Comparison of ENCODE assay signal across 9 cellular contexts in the genomic region with DNA sequence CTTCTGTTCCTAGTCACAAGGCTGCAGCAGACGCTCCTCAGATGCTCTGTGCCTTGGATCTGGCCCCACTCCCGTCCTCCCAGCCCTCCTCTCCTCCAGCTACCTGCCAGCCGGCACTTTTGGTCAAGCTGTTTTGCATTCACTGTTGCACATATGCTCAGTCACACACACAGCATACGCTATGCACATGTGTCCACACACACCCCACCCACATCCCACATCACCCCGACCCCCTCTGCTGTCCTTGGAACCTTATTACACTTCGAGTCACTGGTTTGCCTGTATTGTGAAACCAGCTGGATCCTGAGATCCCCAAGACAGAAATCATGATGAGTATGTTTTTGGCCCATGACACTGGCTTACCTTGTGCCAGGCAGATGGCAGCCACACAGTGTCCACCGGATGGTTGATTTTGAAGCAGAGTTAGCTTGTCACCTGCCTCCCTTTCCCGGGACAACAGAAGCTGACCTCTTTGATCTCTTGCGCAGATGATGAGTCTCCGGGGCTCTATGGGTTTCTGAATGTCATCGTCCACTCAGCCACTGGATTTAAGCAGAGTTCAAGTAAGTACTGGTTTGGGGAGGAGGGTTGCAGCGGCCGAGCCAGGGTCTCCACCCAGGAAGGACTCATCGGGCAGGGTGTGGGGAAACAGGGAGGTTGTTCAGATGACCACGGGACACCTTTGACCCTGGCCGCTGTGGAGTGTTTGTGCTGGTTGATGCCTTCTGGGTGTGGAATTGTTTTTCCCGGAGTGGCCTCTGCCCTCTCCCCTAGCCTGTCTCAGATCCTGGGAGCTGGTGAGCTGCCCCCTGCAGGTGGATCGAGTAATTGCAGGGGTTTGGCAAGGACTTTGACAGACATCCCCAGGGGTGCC.
DNase-seq lines count a peak whose midpoint lies in the region; ATAC-seq and TF ChIP-seq lines count a peak whose summit lies in the region.
"Had no signal": no experiment of that assay in that cellular context is flagged by ENCODE, and none has a peak within 500 bp of the region (broad histone marks: within the 10 kb centered on the region; RNA-seq: fewer than 3 reads in every experiment).

No MANE protein-coding gene starts in this region.

- DNase-seq in GM03348 (ENCODE audit: low spot score) (peak; percentile 86), coronary artery (ENCODE audit: low spot score) (no peak), midbrain (lab: John Stamatoyannopoulos, UW) (peak; percentile 21)
- DNase-seq in activated CD4-positive, alpha-beta T cell treated with anti-CD3 and anti-CD28 coated beads, Interleukin-2, amount 10 ng/mL, durations not matched to agents 24 days and 14 days = peak; percentile 87
- DNase-seq in stimulated activated CD8-positive, alpha-beta memory T cell treated with anti-CD3 and anti-CD28 coated beads, Interleukin-7, amount 100 ng/mL, for 48 hours (ENCODE audit: extremely low read depth in 1 of 2, low read depth in 1 of 2) = peak; percentile 20 to 28

- ATAC-seq in GM19467 (IDR thresholded peaks at IDR 0.05; ENCODE audit: unreplicated experiment) (no peak), GM19395 (IDR thresholded peaks at IDR 0.05; ENCODE audit: unreplicated experiment) (no peak)

- no peaks in the 10 kb centered on the region for H3K9me2 ChIP-seq in Loucy (replicated peaks; ENCODE audit: low read depth, low read length)

- H3K4me3 Mint-ChIP-seq in activated CD4-positive, alpha-beta T cell treated with anti-CD3 and anti-CD28 coated beads, Interleukin-2, amount 10 ng/mL, durations not matched to agents 24 days and 14 days = no peak overlapping the region
- H3K4me3 Mint-ChIP-seq: dendritic cell treated with granulocyte-macrophage colony-stimulating factor and Interleukin-4, amounts not matched to agents 40 ng/mL and 50 ng/mL, for 4 days had no signal

- H3K9me3 ChIP-seq in Loucy (ENCODE audit: insufficient read depth, low read depth, low read length) = no peaks in the 10 kb centered on the region

- no peaks in the 10 kb centered on the region for H3F3A ChIP-seq in Loucy (ENCODE audit: low read depth)

- no peaks in the 10 kb centered on the region for H3K27me3 ChIP-seq in Loucy (ENCODE audit: insufficient read depth, low read length, poor library complexity, severe bottlenecking)

- no peak overlapping the region for H3K4me2 ChIP-seq in Loucy (ENCODE audit: low read depth, low read length, poor library complexity, severe bottlenecking)

- TF ChIP-seq CTCF in Loucy (conservative IDR thresholded peaks at IDR 0.05; ENCODE audit: low read length) (peak; percentile 76), coronary artery (IDR thresholded peaks at IDR 0.05) (peak; percentile 82)

- intact Hi-C loops in activated CD4-positive, alpha-beta T cell treated with anti-CD3 and anti-CD28 coated beads, Interleukin-2, amount 10 ng/mL, durations not matched to agents 24 days and 14 days (cut with micrococcal nuclease) = no loop called here

- peak overlapping the region in 1 of 2 donors; percentile 83 for H3K27ac ChIP-seq in coronary artery

- H2AFZ ChIP-seq in Loucy (ENCODE audit: low read length) = no peak overlapping the region

- no peak overlapping the region for H3K4me3 ChIP-seq in Loucy (ENCODE audit: low read length, poor library complexity, severe bottlenecking)
- H3K4me3 ChIP-seq in coronary artery = peak overlapping the region; percentile 22

- H3K79me2 ChIP-seq in Loucy (ENCODE audit: insufficient read depth, low read length) = no peaks in the 10 kb centered on the region

- H3K36me3 Mint-ChIP-seq in activated CD4-positive, alpha-beta T cell treated with anti-CD3 and anti-CD28 coated beads, Interleukin-2, amount 10 ng/mL, durations not matched to agents 24 days and 14 days (ENCODE audit: low read depth) = peaks cover 44% of the 10 kb centered on the region

- peak overlapping the region; percentile 45 for H3K27ac Mint-ChIP-seq in activated CD4-positive, alpha-beta T cell treated with anti-CD3 and anti-CD28 coated beads, Interleukin-2, amount 10 ng/mL, durations not matched to agents 24 days and 14 days
- H3K27ac Mint-ChIP-seq: dendritic cell treated with granulocyte-macrophage colony-stimulating factor and Interleukin-4, amounts not matched to agents 40 ng/mL and 50 ng/mL, for 4 days had no signal

- peaks cover 2% of the 10 kb centered on the region for H3K4me1 Mint-ChIP-seq in activated CD4-positive, alpha-beta T cell treated with anti-CD3 and anti-CD28 coated beads, Interleukin-2, amount 10 ng/mL, durations not matched to agents 24 days and 14 days

- H3K9me3 Mint-ChIP-seq in activated CD4-positive, alpha-beta T cell treated with anti-CD3 and anti-CD28 coated beads, Interleukin-2, amount 10 ng/mL, durations not matched to agents 24 days and 14 days = no peaks in the 10 kb centered on the region
- H3K9me3 Mint-ChIP-seq: dendritic cell treated with granulocyte-macrophage colony-stimulating factor and Interleukin-4, amounts not matched to agents 40 ng/mL and 50 ng/mL, for 4 days had no signal

- H3K4me1 ChIP-seq in Loucy (ENCODE audit: insufficient read depth, low read length, poor library complexity, severe bottlenecking) = no peaks in the 10 kb centered on the region

- no peaks in the 10 kb centered on the region for H3K27me3 Mint-ChIP-seq in activated CD4-positive, alpha-beta T cell treated with anti-CD3 and anti-CD28 coated beads, Interleukin-2, amount 10 ng/mL, durations not matched to agents 24 days and 14 days
- H3K27me3 Mint-ChIP-seq: dendritic cell treated with granulocyte-macrophage colony-stimulating factor and Interleukin-4, amounts not matched to agents 40 ng/mL and 50 ng/mL, for 4 days had no signal

- H3K9ac ChIP-seq in Loucy (ENCODE audit: low read depth, low read length, poor library complexity, severe bottlenecking) = no peak overlapping the region

- peaks cover 12% of the 10 kb centered on the region for H4K20me1 ChIP-seq in Loucy (ENCODE audit: insufficient read depth, low read length, poor library complexity, severe bottlenecking)

- H3K36me3 ChIP-seq in Loucy (ENCODE audit: insufficient read depth, low read length) = peaks cover 100% of the 10 kb centered on the region
